In the genomic region with DNA sequence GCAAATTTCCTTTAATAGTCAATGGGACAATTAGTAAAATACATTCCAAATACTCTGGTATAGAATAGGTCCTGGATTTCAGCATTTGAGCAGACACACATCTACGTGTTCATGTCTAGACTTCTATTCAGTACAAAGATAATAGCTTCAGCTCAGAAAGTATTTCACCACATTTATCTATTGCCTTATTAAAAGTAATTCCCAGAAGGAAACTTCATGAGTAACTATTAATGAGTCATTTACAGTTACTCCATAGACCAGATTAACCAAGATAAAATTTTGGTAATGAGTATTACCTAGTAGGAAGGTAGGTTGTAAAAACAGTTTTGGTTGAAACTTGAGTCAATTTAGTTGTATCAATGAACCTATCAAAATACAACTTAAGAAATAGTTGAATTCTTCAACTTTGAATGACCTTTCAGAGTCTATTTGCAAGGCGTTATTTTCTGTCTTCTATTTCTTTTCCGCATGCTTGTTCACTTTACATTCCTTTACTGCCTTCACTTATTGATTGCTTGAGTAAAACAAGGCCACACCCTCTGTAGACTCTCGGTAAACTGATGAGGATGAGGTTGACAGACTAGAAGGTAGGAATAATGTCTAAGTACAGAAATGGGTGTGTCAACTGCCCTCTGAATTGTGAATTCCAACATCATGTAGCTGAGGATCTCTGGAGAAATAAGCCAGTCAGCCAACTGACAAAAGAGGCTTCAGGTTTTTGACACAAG, we compare ENCODE assay signal across 11 cellular contexts.
"Had no signal": no experiment of that assay in that cellular context is flagged by ENCODE, and none has a peak within 500 bp of the region (broad histone marks: within the 10 kb centered on the region; RNA-seq: fewer than 3 reads in every experiment).

No MANE protein-coding gene starts in this region.

- H3K27ac ChIP-seq: neutrophil, right atrium auricular region had no signal

- H3K9me3 ChIP-seq: mucosa of descending colon, neutrophil, right atrium auricular region had no signal

- H3K36me3 ChIP-seq: neutrophil, right atrium auricular region had no signal

- ATAC-seq: mucosa of descending colon; naive thymus-derived CD8-positive, alpha-beta T cell; WTC11 had no signal

- H3K27me3 ChIP-seq: neutrophil, right atrium auricular region had no signal

- H3K4me1 ChIP-seq: right atrium auricular region had no signal

- DNase-seq: activated CD4-positive, alpha-beta T cell treated with anti-CD3 and anti-CD28 coated beads for 48 hours; activated naive CD4-positive, alpha-beta T cell treated with anti-CD3 and anti-CD28 coated beads for 36 hours; left cardiac atrium; mucosa of descending colon; naive thymus-derived CD8-positive, alpha-beta T cell; posterior cingulate gyrus; small intestine had no signal

- H3K4me3 ChIP-seq: lung, mucosa of descending colon, right atrium auricular region had no signal
